ENCODE assay signal across 8 cellular contexts in the genomic region with DNA sequence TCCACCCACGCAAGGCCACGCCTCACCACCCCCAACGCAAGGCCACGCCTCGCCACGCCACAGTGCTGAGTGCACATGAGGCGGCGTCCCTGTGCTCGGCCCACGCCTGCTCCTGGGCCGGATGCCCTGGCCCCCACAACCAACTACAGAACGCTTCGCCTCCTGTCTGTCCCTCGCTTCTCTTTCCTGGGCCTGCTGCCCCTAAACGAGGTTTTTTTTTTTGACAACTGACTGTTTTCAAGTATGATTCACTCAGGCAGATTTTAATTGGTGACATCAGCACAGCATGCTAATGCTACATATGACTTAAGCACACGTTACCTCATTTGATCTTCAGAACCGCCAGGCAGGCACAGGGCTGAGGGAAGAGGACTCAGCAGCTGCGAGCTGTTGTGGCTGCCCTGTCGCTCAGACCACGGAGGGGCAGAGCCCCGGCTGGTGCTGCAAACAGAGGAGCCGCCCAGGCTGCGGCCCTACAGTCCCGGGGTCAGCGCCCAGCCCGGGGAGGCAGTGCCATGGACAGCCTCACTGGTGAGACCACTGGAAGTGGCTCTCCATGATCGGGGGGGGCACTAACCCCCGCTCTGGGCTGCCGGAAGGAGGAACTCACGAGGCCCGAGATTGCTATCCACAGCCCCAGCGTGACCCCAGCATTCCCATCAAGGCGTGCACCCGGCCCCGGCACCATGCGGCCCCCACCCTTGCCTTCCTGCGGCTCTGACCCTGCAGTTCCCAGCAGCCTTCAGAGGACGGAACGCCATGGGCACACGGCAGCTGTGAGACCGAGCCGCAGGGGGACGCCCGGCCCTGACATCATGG.
DNase-seq lines count a peak whose midpoint lies in the region; ATAC-seq and TF ChIP-seq lines count a peak whose summit lies in the region.

No MANE protein-coding gene starts in this region.

- no peak overlapping the region for H3K4me2 ChIP-seq in fibroblast of lung (ENCODE audit: extremely low read depth, insufficient read depth, low read length)

- H3K36me3 ChIP-seq in fibroblast of lung (ENCODE audit: control insufficient read depth, insufficient read depth, low read length): no peaks in the 10 kb centered on the region

- TF ChIP-seq CTCF in fibroblast of lung (conservative IDR thresholded peaks at IDR 0.05 in 1 of 2, IDR thresholded peaks at IDR 0.05 in 1 of 2; ENCODE audit: low read depth in 1 of 2, low read length in 2 of 2): no peak

- peak; percentile 52 for DNase-seq in activated CD4-positive, alpha-beta T cell treated with anti-CD3 and anti-CD28 coated beads for 48 hours
- peak; percentile 94 to 96 for DNase-seq in fibroblast of lung (ENCODE audit: low read depth in 2 of 2)
- DNase-seq in posterior vena cava (ENCODE audit: low spot score): peak; percentile 95
- no peak for DNase-seq in SKM-1 (lab: John Stamatoyannopoulos, UW; ENCODE audit: unreplicated experiment)
- DNase-seq in DMS53 (lab: John Stamatoyannopoulos, UW): no peak

- H3K9me3 ChIP-seq in fibroblast of lung (ENCODE audit: control insufficient read depth, insufficient read depth, low read depth, low read length): no peaks in the 10 kb centered on the region

- intact Hi-C loops in posterior vena cava (cut with DNase I): no loop called here

- ATAC-seq in GM18499 (IDR thresholded peaks at IDR 0.05; ENCODE audit: insufficient read depth, unreplicated experiment) (peak; percentile 46), HG03135 (IDR thresholded peaks at IDR 0.05; ENCODE audit: unreplicated experiment) (peak; percentile 58), HG02884 (IDR thresholded peaks at IDR 0.05; ENCODE audit: unreplicated experiment) (no peak)

- no peaks in the 10 kb centered on the region for H3K27me3 ChIP-seq in fibroblast of lung (ENCODE audit: control insufficient read depth, insufficient read depth, low read length)

- no peaks in the 10 kb centered on the region for H4K20me1 ChIP-seq in fibroblast of lung (ENCODE audit: control insufficient read depth, extremely low read depth, insufficient read depth, low read length)

- H3K9ac ChIP-seq in fibroblast of lung (ENCODE audit: insufficient read depth, low read length): peak overlapping the region; percentile 48

- no peaks in the 10 kb centered on the region for H3K79me2 ChIP-seq in fibroblast of lung (ENCODE audit: control insufficient read depth, insufficient read depth, low read length)

- H3K4me3 ChIP-seq in fibroblast of lung (replicated peaks in 1 of 4; ENCODE audit: control extremely low read depth in 1 of 4, insufficient read depth in 1 of 4, low read depth in 3 of 4, low read length in 4 of 4): no peak overlapping the region

- peaks cover 19% of the 10 kb centered on the region for H3K4me1 ChIP-seq in fibroblast of lung (ENCODE audit: control insufficient read depth, extremely low read depth, insufficient read depth, low read length)

- peak overlapping the region; percentile 80 for H3K27ac ChIP-seq in fibroblast of lung (ENCODE audit: insufficient read depth, low read length)

- peak overlapping the region; percentile 41 for H2AFZ ChIP-seq in fibroblast of lung (ENCODE audit: low read length)

Comparison
In these comparisons a context has a peak if more than half of its experiments do, and no peak if none do; other contexts are left out.
1. DNase-seq: peak in activated CD4-positive, alpha-beta T cell treated with anti-CD3 and anti-CD28 coated beads for 48 hours (single experiment), fibroblast of lung (2 of 2) and posterior vena cava (single experiment); none in SKM-1 (single experiment) and DMS53 (single experiment).